Comparison of ENCODE assay signal across 8 cellular contexts in the genomic region with DNA sequence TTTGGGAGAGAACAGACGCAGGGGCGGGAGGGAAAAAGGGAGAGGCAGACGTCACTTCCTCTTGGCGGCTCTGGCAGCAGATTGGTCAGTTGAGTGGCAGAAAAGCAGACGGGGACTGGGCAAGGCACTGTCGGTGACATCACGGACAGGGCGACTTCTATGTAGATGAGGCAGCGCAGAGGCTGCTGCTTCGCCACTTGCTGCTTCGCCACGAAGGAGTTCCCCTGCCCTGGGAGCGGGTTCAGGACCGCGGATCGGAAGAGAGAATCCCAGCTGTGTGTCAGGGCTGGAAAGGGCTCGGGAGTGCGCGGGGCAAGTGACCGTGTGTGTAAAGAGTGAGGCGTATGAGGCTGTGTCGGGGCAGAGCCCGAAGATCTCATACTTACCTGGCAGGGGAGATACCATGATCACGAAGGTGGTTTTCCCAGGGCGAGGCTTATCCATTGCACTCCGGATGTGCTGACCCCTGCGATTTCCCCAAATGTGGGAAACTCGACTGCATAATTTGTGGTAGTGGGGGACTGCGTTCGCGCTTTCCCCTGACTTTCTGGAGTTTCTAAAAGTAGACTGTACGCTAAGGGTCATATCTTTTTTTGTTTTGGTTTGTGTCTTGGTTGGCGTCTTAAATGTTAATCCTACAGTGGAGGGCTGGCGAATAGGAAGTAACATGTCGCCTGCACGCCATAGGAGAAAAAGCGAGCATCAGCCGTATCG.
A peak's percentile ranks its signal among the peaks of the same experiment; 100 is the strongest.
DNase-seq lines count a peak whose midpoint lies in the region; ATAC-seq and TF ChIP-seq lines count a peak whose summit lies in the region.

TSS of gene RNU1-2 (plus strand) at position 379 of the 714 bp plus-strand sequence.

- peak; percentile 98 for DNase-seq in NCI-H1105 treated with DMSO at 0.1 percent for 48 hours (lab: John Stamatoyannopoulos, UW)
- DNase-seq in SKM-1 (lab: John Stamatoyannopoulos, UW; ENCODE audit: unreplicated experiment), result peak; percentile 86
- DNase-seq in activated naive CD4-positive, alpha-beta T cell treated with anti-CD3 and anti-CD28 coated beads, Interleukin-2, amount 50 U/mL, for 16 hours, result peak; percentile 77
- DNase-seq in globus pallidus (ENCODE audit: low spot score), result peak; percentile 97
- DNase-seq in nucleus accumbens (lab: John Stamatoyannopoulos, UW), result peak in 55 of 56 donors; percentile 13 to 99 (median 86)
- peak; percentile 90 for DNase-seq in superior temporal gyrus (ENCODE audit: extremely low spot score)

- ATAC-seq in HG02678 (IDR thresholded peaks at IDR 0.05; ENCODE audit: unreplicated experiment), result peak; percentile 99

- peak; percentile 68 for TF ChIP-seq POLR2A in GM10847 (IDR thresholded peaks at IDR 0.05; ENCODE audit: extremely low read depth, insufficient read length)

Comparison
In these comparisons a context has a peak if more than half of its experiments do, and no peak if none do; other contexts are left out.
1. Peak in every context shown above with its lines: DNase-seq and ATAC-seq.